19 cellular contexts compared by ENCODE assay signal in genomic region chr12:104130760-104131159, GRCh38. TPM values are rescaled to one million over a fixed set of nuclear protein-coding genes. Genes with fewer than 3 reads are reported as not detected.
DNase-seq lines count a peak whose midpoint lies in the region; ATAC-seq and TF ChIP-seq lines count a peak whose summit lies in the region.
"Had no signal": no experiment of that assay in that cellular context is flagged by ENCODE, and none has a peak within 500 bp of the region (broad histone marks: within the 10 kb centered on the region; RNA-seq: fewer than 3 reads in every experiment).

No MANE protein-coding gene starts in this region.

- TF ChIP-seq CTCF in VCaP (conservative IDR thresholded peaks at IDR 0.05) (no peak), fibroblast of pulmonary artery (IDR thresholded peaks at IDR 0.05; ENCODE audit: low read length, missing control alignments) (no peak)

- intact Hi-C loops in activated CD4-positive, alpha-beta T cell treated with anti-CD3 and anti-CD28 coated beads for 36 hours (cut with DNase I, micrococcal nuclease), result no loop called here

- H3K27ac ChIP-seq in VCaP, result peak overlapping the region; percentile 83
- H3K27ac ChIP-seq: RWPE1, SJCRH30 had no signal

- peaks cover 20% of the 10 kb centered on the region for H3K4me1 Mint-ChIP-seq in activated CD4-positive, alpha-beta T cell treated with anti-CD3 and anti-CD28 coated beads for 36 hours

- no peaks in the 10 kb centered on the region for H3K9me3 ChIP-seq in skeletal muscle satellite cell (replicated peaks; ENCODE audit: low read length)
- H3K9me3 ChIP-seq: SJCRH30 had no signal

- DNase-seq in activated CD4-positive, alpha-beta T cell treated with anti-CD3 and anti-CD28 coated beads for 36 hours, result no peak
- DNase-seq in activated CD4-positive, alpha-beta T cell treated with anti-CD3 and anti-CD28 coated beads, Interleukin-2, amount 50 U/mL, for 1 hour, result no peak
- DNase-seq in fibroblast of pulmonary artery (ENCODE audit: low read depth), result no peak
- DNase-seq: DND-41; H7; Kasumi-1; NCI-H1417; NCI-H2029 treated with DMSO at 0.1 percent for 48 hours; NCI-H510A treated with DMSO at 0.1 percent for 48 hours; NK-92 treated with Interleukin-12 subunit alpha and Interleukin-12 subunit beta, amount 100 ng/mL, for 24 hours; OCI-M1; SJCRH30 had no signal

- H3K27me3 ChIP-seq in skeletal muscle satellite cell (ENCODE audit: control insufficient read depth, insufficient read depth, low read length), result no peaks in the 10 kb centered on the region
- H3K27me3 ChIP-seq: SJCRH30 had no signal

- H3K36me3 Mint-ChIP-seq in activated CD4-positive, alpha-beta T cell treated with anti-CD3 and anti-CD28 coated beads for 36 hours (ENCODE audit: low read depth), result peaks cover 34% of the 10 kb centered on the region

- H3K4me3 ChIP-seq in fibroblast of pulmonary artery (replicated peaks; ENCODE audit: low read depth, low read length), result peak overlapping the region; percentile 85
- H3K4me3 ChIP-seq in skeletal muscle satellite cell (ENCODE audit: low read length), result no peak overlapping the region
- H3K4me3 ChIP-seq: SJCRH30 had no signal

- no peak overlapping the region for H3K9ac ChIP-seq in skeletal muscle satellite cell (ENCODE audit: low read depth, low read length)

- H3K36me3 ChIP-seq in skeletal muscle satellite cell (ENCODE audit: insufficient read depth, low read length), result peaks cover 59% of the 10 kb centered on the region

- no peaks in the 10 kb centered on the region for H3K9me3 Mint-ChIP-seq in activated CD4-positive, alpha-beta T cell treated with anti-CD3 and anti-CD28 coated beads for 36 hours (ENCODE audit: low read depth)
- H3K9me3 Mint-ChIP-seq: CD14-positive monocyte had no signal

- H3K27ac Mint-ChIP-seq in activated CD4-positive, alpha-beta T cell treated with anti-CD3 and anti-CD28 coated beads for 36 hours, result peak overlapping the region; percentile 15
- H3K27ac Mint-ChIP-seq: CD14-positive monocyte had no signal

- POLR2A ChIA-PET in activated CD4-positive, alpha-beta T cell treated with anti-CD3 and anti-CD28 coated beads for 36 hours (lab: Charles Lee), result interaction anchor here (0.6 kb wide), 1 partner anchor 70 kb away, joined by 5 read pairs; no protein-coding TSS in a partner anchor

- H3K27me3 Mint-ChIP-seq in activated CD4-positive, alpha-beta T cell treated with anti-CD3 and anti-CD28 coated beads for 36 hours, result no peaks in the 10 kb centered on the region

- no peak overlapping the region for H3K4me3 Mint-ChIP-seq in activated CD4-positive, alpha-beta T cell treated with anti-CD3 and anti-CD28 coated beads for 36 hours
- H3K4me3 Mint-ChIP-seq: CD14-positive monocyte had no signal

- CTCF ChIA-PET in activated CD4-positive, alpha-beta T cell treated with anti-CD3 and anti-CD28 coated beads for 36 hours (lab: Charles Lee), result interaction anchor here (1.9 kb wide), 1 partner anchor 10 kb away, joined by 6 read pairs; no protein-coding TSS in a partner anchor

- ATAC-seq in activated CD4-positive, alpha-beta T cell treated with anti-CD3 and anti-CD28 coated beads for 36 hours, result no peak
- ATAC-seq in GM18873 (IDR thresholded peaks at IDR 0.05; ENCODE audit: low FRiP score, unreplicated experiment), result no peak
- ATAC-seq in GM18907 (IDR thresholded peaks at IDR 0.05; ENCODE audit: unreplicated experiment), result no peak
- no peak for ATAC-seq in HG03280 (IDR thresholded peaks at IDR 0.05; ENCODE audit: unreplicated experiment)

- peaks cover 21% of the 10 kb centered on the region for H3K4me1 ChIP-seq in skeletal muscle satellite cell (ENCODE audit: control insufficient read depth, insufficient read depth, low read length)

- peak overlapping the region; percentile 45 for H3K4me2 ChIP-seq in skeletal muscle satellite cell (ENCODE audit: low read length)

RNA-seq across cellular contexts. Expression of gene NFYB, which starts 7.2 kb away (rescaled TPM):
- total RNA-seq in activated CD4-positive, alpha-beta T cell treated with anti-CD3 and anti-CD28 coated beads for 36 hours, result 10 to 100 TPM; 18.8 to 27.2 TPM
- 7.9 and 9.9 TPM in 2 replicates for total RNA-seq in skeletal muscle satellite cell (2012; rRNA removed)
